10 cellular contexts compared by ENCODE assay signal in genomic region chr20:5654557-5654956, GRCh38. TPM values are rescaled to one million over a fixed set of nuclear protein-coding genes. Genes with fewer than 3 reads are reported as not detected.
DNase-seq lines count a peak whose midpoint lies in the region; ATAC-seq and TF ChIP-seq lines count a peak whose summit lies in the region.
"Had no signal": no experiment of that assay in that cellular context is flagged by ENCODE, and none has a peak within 500 bp of the region (broad histone marks: within the 10 kb centered on the region; RNA-seq: fewer than 3 reads in every experiment).

No MANE protein-coding gene starts in this region.

- peak overlapping the region; percentile 85 for H3K27ac ChIP-seq in mammary epithelial cell (ENCODE audit: insufficient read depth, low read depth, low read length)

- DNase-seq in GM03348 (ENCODE audit: low spot score), result peak; percentile 46
- peak; percentile 29 for DNase-seq in NCI-H2081 treated with DMSO at 0.1 percent for 48 hours (lab: John Stamatoyannopoulos, UW)
- DNase-seq in mammary epithelial cell, result peak; percentile 98
- no peak for DNase-seq in GM10248 (ENCODE audit: extremely low spot score)
- no peak for DNase-seq in activated CD4-positive, alpha-beta T cell treated with anti-CD3 and anti-CD28 coated beads, Interleukin-2, amount 10 ng/mL, durations not matched to agents 7 days and 5 days
- DNase-seq: activated naive CD4-positive, alpha-beta T cell treated with anti-CD3 and anti-CD28 coated beads, Interleukin-2, amount 50 U/mL, for 16 hours; MG63 had no signal

- dilution Hi-C loops in mammary epithelial cell (cut with HindIII; ENCODE audit: low sequenced_read_pairs), result no loop called here

- CTCF ChIA-PET in mammary epithelial cell (lab: Charles Lee; ENCODE audit: low non-redundant PET), result interaction anchor here (0.6 kb wide), 1 partner anchor 260 kb away, joined by 3 read pairs; no protein-coding TSS in a partner anchor
- CTCF ChIA-PET in GM10248 (lab: Yijun Ruan, JAX), result interaction anchor here (1.3 to 6.0 kb wide), 2 partner anchors 10 to 135 kb away, joined by 3 to 37 read pairs; no protein-coding TSS in a partner anchor
- CTCF ChIA-PET in activated CD4-positive, alpha-beta T cell treated with anti-CD3 and anti-CD28 coated beads, Interleukin-2, amount 10 ng/mL, durations not matched to agents 7 days and 5 days (lab: Charles Lee), result interaction anchor here (0.6 to 1.2 kb wide), 2 partner anchors 79 to 114 kb away, joined by 3 read pairs; no protein-coding TSS in a partner anchor

- H3K4me2 ChIP-seq in mammary epithelial cell (ENCODE audit: insufficient read depth, low read depth, low read length), result peak overlapping the region; percentile 3

- in situ Hi-C loops in mammary epithelial cell (cut with MboI; ENCODE audit: low sequenced_read_pairs in 2 of 2), result no loop called here

- H2AFZ ChIP-seq in mammary epithelial cell (ENCODE audit: low read depth, low read length), result no peak overlapping the region

- WGBS in mammary epithelial cell (ENCODE audit: low coverage, missing lambda C conversion rate), result 20% methylated on average over 3 of the region's 3 CpGs

- H3K4me1 ChIP-seq in mammary epithelial cell (ENCODE audit: insufficient read depth, low read length), result peaks cover 53% of the 10 kb centered on the region

- no peaks in the 10 kb centered on the region for H3K27me3 ChIP-seq in mammary epithelial cell (ENCODE audit: insufficient read depth, low read length)
- H3K27me3 ChIP-seq: MG63 had no signal

- BruUV-seq in mammary epithelial cell (replicated peaks; lab: Mats Ljungman, UMichigan), result no TSS peak

- no peaks in the 10 kb centered on the region for H3K27me3 Mint-ChIP-seq in nephron (ENCODE audit: low read depth)
- no peaks in the 10 kb centered on the region for H3K27me3 Mint-ChIP-seq in activated CD4-positive, alpha-beta T cell treated with anti-CD3 and anti-CD28 coated beads, Interleukin-2, amount 10 ng/mL, durations not matched to agents 7 days and 5 days

- H3K9me3 Mint-ChIP-seq in nephron, result no peaks in the 10 kb centered on the region
- peaks cover 2% of the 10 kb centered on the region for H3K9me3 Mint-ChIP-seq in activated CD4-positive, alpha-beta T cell treated with anti-CD3 and anti-CD28 coated beads, Interleukin-2, amount 10 ng/mL, durations not matched to agents 7 days and 5 days

- H3K36me3 Mint-ChIP-seq in nephron (ENCODE audit: low read depth), result no peaks in the 10 kb centered on the region
- peaks cover 3% of the 10 kb centered on the region for H3K36me3 Mint-ChIP-seq in activated CD4-positive, alpha-beta T cell treated with anti-CD3 and anti-CD28 coated beads, Interleukin-2, amount 10 ng/mL, durations not matched to agents 7 days and 5 days (ENCODE audit: low read depth)

- no peaks in the 10 kb centered on the region for H3K9me3 ChIP-seq in mammary epithelial cell (replicated peaks; ENCODE audit: insufficient read depth, low read length)
- H3K9me3 ChIP-seq: MG63 had no signal

- H3K36me3 ChIP-seq in mammary epithelial cell (ENCODE audit: insufficient read depth, low read length), result no peaks in the 10 kb centered on the region
- H3K36me3 ChIP-seq: MG63 had no signal

- no peak overlapping the region for H3K4me3 ChIP-seq in mammary epithelial cell (replicated peaks in 1 of 3; ENCODE audit: insufficient read depth in 1 of 3, low read depth in 2 of 3, low read length in 3 of 3)
- H3K4me3 ChIP-seq: MG63 had no signal

- no peak overlapping the region for H3K4me3 Mint-ChIP-seq in nephron
- no peak overlapping the region for H3K4me3 Mint-ChIP-seq in activated CD4-positive, alpha-beta T cell treated with anti-CD3 and anti-CD28 coated beads, Interleukin-2, amount 10 ng/mL, durations not matched to agents 7 days and 5 days

- H3K27ac Mint-ChIP-seq in nephron, result peak overlapping the region; percentile 41 to 87 (median 50)
- no peak overlapping the region for H3K27ac Mint-ChIP-seq in activated CD4-positive, alpha-beta T cell treated with anti-CD3 and anti-CD28 coated beads, Interleukin-2, amount 10 ng/mL, durations not matched to agents 7 days and 5 days

- intact Hi-C loops in mammary epithelial cell (cut with micrococcal nuclease), result no loop called here

- POLR2A ChIA-PET in GM10248 (lab: Yijun Ruan, JAX), result interaction anchor here (0.5 to 0.6 kb wide), 2 partner anchors 9 to 54 kb away, joined by 3 to 4 read pairs; no protein-coding TSS in a partner anchor
- POLR2A ChIA-PET in activated CD4-positive, alpha-beta T cell treated with anti-CD3 and anti-CD28 coated beads, Interleukin-2, amount 10 ng/mL, durations not matched to agents 7 days and 5 days (lab: Charles Lee), result no interaction called here

- TF ChIP-seq CTCF in mammary epithelial cell (conservative IDR thresholded peaks at IDR 0.05 in 1 of 2, IDR thresholded peaks at IDR 0.05 in 1 of 2; ENCODE audit: extremely low read depth in 1 of 2, insufficient read depth in 1 of 2, low read depth in 1 of 2, low read length in 2 of 2) (no peak), nephron (IDR thresholded peaks at IDR 0.05; ENCODE audit: unreplicated experiment in 3 of 3) (no peak), GM10248 (IDR thresholded peaks at IDR 0.05; ENCODE audit: control extremely low read depth, extremely low read depth, low read depth, missing control alignments) (no peak)

- H4K20me1 ChIP-seq in mammary epithelial cell (ENCODE audit: insufficient read depth, low read length), result no peaks in the 10 kb centered on the region

- ATAC-seq in GM21515 (IDR thresholded peaks at IDR 0.05; ENCODE audit: unreplicated experiment) (no peak), GM19463 (IDR thresholded peaks at IDR 0.05; ENCODE audit: unreplicated experiment) (no peak)

- H3K79me2 ChIP-seq in mammary epithelial cell (ENCODE audit: insufficient read depth, low read length), result no peaks in the 10 kb centered on the region

- H3K9ac ChIP-seq in mammary epithelial cell (ENCODE audit: insufficient read depth, low read length), result peak overlapping the region; percentile 80

- H3K4me1 Mint-ChIP-seq in nephron, result peaks cover 37% of the 10 kb centered on the region
- peaks cover 23% of the 10 kb centered on the region for H3K4me1 Mint-ChIP-seq in activated CD4-positive, alpha-beta T cell treated with anti-CD3 and anti-CD28 coated beads, Interleukin-2, amount 10 ng/mL, durations not matched to agents 7 days and 5 days

RNA-seq across cellular contexts. Expression of gene GPCPD1, which starts 43.8 kb away (rescaled TPM):
- total RNA-seq in mammary epithelial cell, result 10 to 100 TPM; 17.3 to 34.4 TPM
- 6.4 TPM for polyA plus RNA-seq in mammary epithelial cell
- polyA minus RNA-seq in mammary epithelial cell, result 56.2 TPM
- total RNA-seq in activated CD4-positive, alpha-beta T cell treated with anti-CD3 and anti-CD28 coated beads, Interleukin-2, amount 10 ng/mL, durations not matched to agents 7 days and 5 days, result 10 to 100 TPM; 26.1 to 33.0 TPM

Comparison
In these comparisons a context has a peak if more than half of its experiments do, and no peak if none do; other contexts are left out.
1. DNase-seq: peak in GM03348 (single experiment), NCI-H2081 treated with DMSO at 0.1 percent for 48 hours (single experiment) and mammary epithelial cell (single experiment); none in GM10248 (single experiment) and activated CD4-positive, alpha-beta T cell treated with anti-CD3 and anti-CD28 coated beads, Interleukin-2, amount 10 ng/mL, durations not matched to agents 7 days and 5 days (single experiment).